23 cellular contexts compared by ENCODE assay signal in the genomic region with DNA sequence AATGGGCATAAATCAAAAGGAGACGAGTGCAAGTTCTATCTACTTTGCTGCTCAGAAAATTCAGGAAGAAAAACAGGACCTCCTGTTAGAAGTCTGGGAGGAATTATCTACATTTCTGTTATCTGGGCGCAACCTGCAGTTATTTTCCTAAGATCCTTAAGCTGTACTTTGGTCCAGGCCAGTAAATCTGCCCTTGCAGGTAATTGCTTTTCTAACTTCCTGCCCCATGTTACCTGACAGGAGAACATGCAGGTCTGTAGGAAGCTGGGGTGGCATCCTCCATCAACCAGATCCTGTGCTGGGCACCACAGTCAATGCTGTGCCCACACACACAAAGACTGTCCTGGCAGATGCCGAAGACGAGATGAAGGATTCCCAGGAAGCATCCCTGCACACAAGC. TPM values are rescaled to one million over a fixed set of nuclear protein-coding genes. Genes with fewer than 3 reads are reported as not detected.
"Had no signal": no experiment of that assay in that cellular context is flagged by ENCODE, and none has a peak within 500 bp of the region (broad histone marks: within the 10 kb centered on the region; RNA-seq: fewer than 3 reads in every experiment).

No MANE protein-coding gene starts in this region.

- H3K27ac ChIP-seq: coronary artery, parathyroid adenoma, psoas muscle, right lobe of liver, spleen, thoracic aorta, uterus had no signal

- DNase-seq: caudate nucleus; effector CD4-positive, alpha-beta T cell; immature natural killer cell; kidney; mammary epithelial cell; psoas muscle; retina; spleen; stimulated activated CD4-positive, alpha-beta T cell treated with anti-CD3 and anti-CD28 coated beads, Interleukin-15, amount 100 ng/mL, for 24 hours; stimulated activated CD4-positive, alpha-beta T cell treated with anti-CD3 and anti-CD28 coated beads, Interleukin-1b, Interleukin-23, amount 100 ng/mL, for 48 hours; stimulated activated CD4-positive, alpha-beta T cell treated with anti-CD3 and anti-CD28 coated beads, Interleukin-4, amount 100 ng/mL, for 24 hours; stimulated activated naive B cell treated with anti-CD40 and anti-IgM and Interleukin-4, amounts not matched to agents 10 μg/mL and 1 μg/mL and 100 μg/mL, for 72 hours; stomach; substantia nigra; upper lobe of left lung; uterus had no signal

- H3K9me3 ChIP-seq: psoas muscle, right lobe of liver, spleen, stomach, thoracic aorta, upper lobe of left lung, uterus had no signal

- H3K4me1 ChIP-seq: parathyroid adenoma, psoas muscle, uterus had no signal

- H3K36me3 ChIP-seq: right lobe of liver, thoracic aorta, uterus had no signal

- H3K9me3 Mint-ChIP-seq: immature natural killer cell; nephron; stimulated activated naive B cell treated with anti-CD40 and anti-IgM and Interleukin-4, amounts not matched to agents 10 μg/mL and 1 μg/mL and 100 μg/mL, for 72 hours had no signal

- H3K36me3 Mint-ChIP-seq: stimulated activated naive B cell treated with anti-CD40 and anti-IgM and Interleukin-4, amounts not matched to agents 10 μg/mL and 1 μg/mL and 100 μg/mL, for 72 hours had no signal

- H3K27ac Mint-ChIP-seq: nephron; stimulated activated naive B cell treated with anti-CD40 and anti-IgM and Interleukin-4, amounts not matched to agents 10 μg/mL and 1 μg/mL and 100 μg/mL, for 72 hours had no signal

- ATAC-seq: esophagus mucosa; psoas muscle; right lobe of liver; stimulated activated naive B cell treated with anti-CD40 and anti-IgM and Interleukin-4, amounts not matched to agents 10 μg/mL and 1 μg/mL and 100 μg/mL, for 72 hours had no signal

- H3K4me3 ChIP-seq: coronary artery, psoas muscle, right lobe of liver, spleen, stomach, thoracic aorta, upper lobe of left lung, uterus had no signal

- H3K9ac ChIP-seq: parathyroid adenoma had no signal

- H3K27me3 ChIP-seq: upper lobe of left lung, uterus had no signal

- H3K4me3 Mint-ChIP-seq: immature natural killer cell; nephron; stimulated activated naive B cell treated with anti-CD40 and anti-IgM and Interleukin-4, amounts not matched to agents 10 μg/mL and 1 μg/mL and 100 μg/mL, for 72 hours had no signal

RNA-seq across cellular contexts. Expression of a gene that starts 5.7 kb away (rescaled TPM):
- total RNA-seq: fibroblast of lung had no signal
